ENCODE assay signal across 1 cellular context in the genomic region with DNA sequence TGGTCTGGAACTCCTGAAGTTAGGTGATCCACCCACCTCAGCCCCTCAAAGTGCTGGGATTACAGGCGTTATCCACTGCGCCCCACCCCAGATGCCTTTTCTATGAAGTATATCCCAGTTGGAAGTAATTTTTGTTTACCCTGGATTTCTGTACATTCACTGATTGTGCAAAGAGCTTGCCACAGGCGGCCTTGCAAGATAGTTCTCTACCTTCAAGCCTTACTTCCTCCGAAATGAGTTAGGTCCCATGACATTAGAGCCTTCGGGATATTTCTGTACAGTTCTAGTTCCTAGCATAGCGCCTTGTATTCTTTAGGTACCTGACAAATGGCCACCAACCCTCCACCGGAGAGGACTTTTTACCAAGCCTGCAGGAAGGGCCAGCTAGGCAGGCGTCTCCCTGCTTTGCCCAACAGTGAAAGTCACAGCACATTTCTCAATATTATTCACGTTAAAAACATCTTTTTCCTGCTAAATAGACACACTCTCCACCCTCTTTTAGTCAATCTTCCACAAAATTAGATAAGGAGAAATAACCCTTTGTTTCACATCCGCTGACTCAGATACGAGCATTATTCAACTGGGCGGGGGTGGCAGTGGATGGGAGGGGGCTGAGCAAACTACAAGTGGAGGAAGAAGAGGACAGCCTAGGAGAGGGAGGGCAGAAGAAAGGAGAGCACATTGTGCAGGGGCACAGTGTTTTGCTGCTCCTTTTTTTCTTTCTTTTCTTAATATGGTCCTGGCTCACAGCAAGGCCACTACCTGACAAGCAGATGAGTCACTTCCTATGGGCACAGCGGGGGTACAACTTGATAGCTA.
TF ChIP-seq lines count a peak whose summit lies in the region.

No MANE protein-coding gene starts in this region.

TF ChIP-seq in HEK293, 187 proteins besides CTCF, POLR2A, EP300 and RAD21 (continued from another document):
- no peak for TF ChIP-seq ZNF48 (tag by site-specific recombination; IDR thresholded peaks at IDR 0.05)
- TF ChIP-seq ZNF830 (tag by site-specific recombination; IDR thresholded peaks at IDR 0.05; ENCODE audit: low read depth): no peak
- no peak for TF ChIP-seq BCL11B (tag by site-specific recombination; IDR thresholded peaks at IDR 0.05; ENCODE audit: low read depth)
- TF ChIP-seq ZNF626 (tag by site-specific recombination; IDR thresholded peaks at IDR 0.05): no peak
